ENCODE assay signal across 14 cellular contexts in the genomic region with DNA sequence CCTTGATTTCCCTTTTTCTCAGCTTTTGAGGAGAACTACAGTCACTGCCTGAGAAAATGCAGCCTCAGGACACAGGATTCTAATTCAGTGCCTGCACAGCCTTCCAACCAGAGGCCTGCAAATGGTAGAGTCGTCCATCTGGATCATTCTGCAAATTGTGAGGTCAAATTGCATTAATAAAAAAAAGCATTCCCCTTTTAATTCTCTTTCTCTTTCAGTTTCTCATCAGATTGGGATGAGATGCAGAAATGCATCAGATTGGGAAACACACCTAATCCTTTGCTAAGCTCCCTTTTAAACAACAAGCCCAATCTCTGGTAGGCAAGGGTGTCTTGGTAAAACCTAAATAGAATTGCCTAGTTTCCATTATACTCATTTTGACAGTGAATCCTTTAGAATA.
DNase-seq lines count a peak whose midpoint lies in the region; TF ChIP-seq lines count a peak whose summit lies in the region.
"Had no signal": no experiment of that assay in that cellular context is flagged by ENCODE, and none has a peak within 500 bp of the region (broad histone marks: within the 10 kb centered on the region; RNA-seq: fewer than 3 reads in every experiment).

No MANE protein-coding gene starts in this region.

- H3K4me2 ChIP-seq in OCI-LY3 (ENCODE audit: low read length): peak overlapping the region; percentile 5

- no peak for DNase-seq in breast epithelium (ENCODE audit: low spot score in 2 of 2)
- no peak for DNase-seq in suprapubic skin (ENCODE audit: low spot score in 2 of 2)
- no peak for DNase-seq in HuH-7.5 (ENCODE audit: low spot score)
- no peak for DNase-seq in NCI-H1436 treated with DMSO at 0.1 percent for 48 hours (lab: John Stamatoyannopoulos, UW)
- no peak for DNase-seq in stimulated activated naive CD4-positive, alpha-beta T cell (lab: John Stamatoyannopoulos, UW)
- DNase-seq: AML-193; Caco-2; effector CD4-positive, alpha-beta T cell; HCEC 1CT; NCI-H524 treated with DMSO at 0.1 percent for 48 hours; stimulated activated CD4-positive, alpha-beta T cell treated with anti-CD3 and anti-CD28 coated beads, Interleukin-1b, Interleukin-23, amount 100 ng/mL, for 48 hours had no signal

- TF ChIP-seq POLR2A in breast epithelium (IDR thresholded peaks at IDR 0.05): no peak
- TF ChIP-seq POLR2A in suprapubic skin (IDR thresholded peaks at IDR 0.05): no peak

- no peaks in the 10 kb centered on the region for H4K20me1 ChIP-seq in OCI-LY3 (ENCODE audit: insufficient read depth, low read length)

- intact Hi-C loops in breast epithelium (cut with DNase I; ENCODE audit: low total_unique reads): no loop called here

- H3K4me3 ChIP-seq in OCI-LY3 (ENCODE audit: low read length) (no peak overlapping the region), breast epithelium (no peak overlapping the region), mesodermal cell (ENCODE audit: extremely low read depth, insufficient read depth, low read length, poor library complexity, severe bottlenecking) (no peak overlapping the region), suprapubic skin (no peak overlapping the region)

- no peak overlapping the region; the same call in 1 of the 2 replicates for H3K9ac ChIP-seq in OCI-LY3 (ENCODE audit: low read length)

- H3K36me3 ChIP-seq in OCI-LY3 (replicated peaks; ENCODE audit: low read depth, low read length): no peaks in the 10 kb centered on the region
- no peaks in the 10 kb centered on the region for H3K36me3 ChIP-seq in breast epithelium
- H3K36me3 ChIP-seq in mesodermal cell (ENCODE audit: control insufficient read depth, insufficient read depth, low read length): no peaks in the 10 kb centered on the region
- no peaks in the 10 kb centered on the region for H3K36me3 ChIP-seq in suprapubic skin

- TF ChIP-seq EP300 in suprapubic skin (IDR thresholded peaks at IDR 0.05): no peak

- peak overlapping the region; percentile 90 for H2AFZ ChIP-seq in OCI-LY3 (ENCODE audit: low read depth, low read length)

- H3K27ac ChIP-seq in OCI-LY3 (ENCODE audit: low read length) (peak overlapping the region; percentile 21; the same call in 1 of the 2 replicates), breast epithelium (peak overlapping the region; percentile 56 to 78), mesodermal cell (ENCODE audit: low read depth, low read length, severe bottlenecking) (peak overlapping the region; percentile 77), suprapubic skin (peak overlapping the region; percentile 17)
- H3K27ac ChIP-seq: HL-60 had no signal

- TF ChIP-seq CTCF in OCI-LY3 (IDR thresholded peaks at IDR 0.05; ENCODE audit: low read depth, low read length) (no peak), breast epithelium (IDR thresholded peaks at IDR 0.05) (no peak), suprapubic skin (IDR thresholded peaks at IDR 0.05) (no peak)

- WGBS in mesodermal cell (ENCODE audit: insufficient coverage in 2 of 2), 2 experiments: 60 to 86% methylated on average over 1 of the region's 1 CpG
- 7% methylated on average over 1 of the region's 1 CpG for WGBS in suprapubic skin

- peaks cover 29% of the 10 kb centered on the region for H3K4me1 ChIP-seq in OCI-LY3 (ENCODE audit: low read length)
- H3K4me1 ChIP-seq in breast epithelium: peaks cover 10 to 12% of the 10 kb centered on the region in 2 donors
- H3K4me1 ChIP-seq in mesodermal cell (ENCODE audit: control insufficient read depth, insufficient read depth, low read length, poor library complexity, severe bottlenecking): peaks cover 45% of the 10 kb centered on the region
- H3K4me1 ChIP-seq in suprapubic skin: peaks cover 26% of the 10 kb centered on the region
- H3K4me1 ChIP-seq: Caco-2 had no signal

- no peaks in the 10 kb centered on the region for H3K9me3 ChIP-seq in OCI-LY3 (ENCODE audit: insufficient read depth, low read length)
- no peaks in the 10 kb centered on the region for H3K9me3 ChIP-seq in breast epithelium
- H3K9me3 ChIP-seq in mesodermal cell (ENCODE audit: control insufficient read depth, low read length): no peaks in the 10 kb centered on the region
- no peaks in the 10 kb centered on the region for H3K9me3 ChIP-seq in suprapubic skin
- H3K9me3 ChIP-seq: Caco-2 had no signal

- H3K27me3 ChIP-seq in OCI-LY3 (ENCODE audit: low read depth, low read length) (no peaks in the 10 kb centered on the region), breast epithelium (no peaks in the 10 kb centered on the region), suprapubic skin (no peaks in the 10 kb centered on the region)

- no peaks in the 10 kb centered on the region for H3K79me2 ChIP-seq in OCI-LY3 (ENCODE audit: low read length)

Comparison
In these comparisons a context has a peak if more than half of its experiments do, and no peak if none do; other contexts are left out.
1. H3K27ac ChIP-seq: peak in every context shown above with its lines; median percentile 77 in mesodermal cell; 67 in breast epithelium; 21 in OCI-LY3; 17 in suprapubic skin.